1 cellular context compared by ENCODE assay signal in the genomic region with DNA sequence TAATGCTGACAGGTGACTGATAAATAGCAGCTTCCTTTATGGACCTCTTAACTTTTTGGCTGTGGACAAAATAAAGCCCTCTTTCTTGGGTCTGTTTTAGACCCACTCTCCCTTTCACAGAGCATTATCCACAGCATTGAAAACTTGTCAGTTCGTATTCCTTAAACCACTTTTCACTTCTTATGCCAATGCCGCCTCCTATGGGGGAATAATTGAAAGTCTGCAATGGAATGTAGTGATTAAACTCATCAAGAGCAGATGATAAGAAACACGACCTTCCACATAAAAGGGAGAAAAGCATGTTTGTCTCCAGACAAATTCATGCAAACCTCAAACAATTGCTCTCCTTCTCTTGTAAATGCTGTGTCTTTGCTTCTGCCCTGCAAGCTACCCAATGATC.
TF ChIP-seq lines count a peak whose summit lies in the region.

No MANE protein-coding gene starts in this region.

TF ChIP-seq in K562, 482 proteins besides CTCF, POLR2A, EP300 and RAD21:
- TF ChIP-seq ETS2 (tag; IDR thresholded peaks at IDR 0.05; ENCODE audit: borderline replicate concordance, poor library complexity, severe bottlenecking): no peak
- TF ChIP-seq, protein P1, sequence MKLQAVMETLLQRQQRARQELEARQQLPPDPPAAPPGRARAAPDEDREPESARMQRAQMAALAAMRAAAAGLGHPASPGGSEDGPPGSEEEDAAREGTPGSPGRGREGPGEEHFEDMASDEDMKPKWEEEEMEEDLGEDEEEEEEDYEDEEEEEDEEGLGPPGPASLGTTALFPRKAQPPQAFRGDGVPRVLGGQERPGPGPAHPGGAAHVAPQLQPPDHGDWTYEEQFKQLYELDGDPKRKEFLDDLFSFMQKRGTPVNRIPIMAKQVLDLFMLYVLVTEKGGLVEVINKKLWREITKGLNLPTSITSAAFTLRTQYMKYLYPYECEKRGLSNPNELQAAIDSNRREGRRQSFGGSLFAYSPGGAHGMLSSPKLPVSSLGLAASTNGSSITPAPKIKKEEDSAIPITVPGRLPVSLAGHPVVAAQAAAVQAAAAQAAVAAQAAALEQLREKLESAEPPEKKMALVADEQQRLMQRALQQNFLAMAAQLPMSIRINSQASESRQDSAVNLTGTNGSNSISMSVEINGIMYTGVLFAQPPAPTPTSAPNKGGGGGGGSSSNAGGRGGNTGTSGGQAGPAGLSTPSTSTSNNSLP (IDR thresholded peaks at IDR 0.05; ENCODE audit: borderline replicate concordance, low read depth, low read length): 0 out of 2 replicates have a peak, but pooled peaks have one; percentile 13
TF ChIP-seq in K562: peak in this region for 1.
